ENCODE assay signal across 10 cellular contexts in the genomic region with DNA sequence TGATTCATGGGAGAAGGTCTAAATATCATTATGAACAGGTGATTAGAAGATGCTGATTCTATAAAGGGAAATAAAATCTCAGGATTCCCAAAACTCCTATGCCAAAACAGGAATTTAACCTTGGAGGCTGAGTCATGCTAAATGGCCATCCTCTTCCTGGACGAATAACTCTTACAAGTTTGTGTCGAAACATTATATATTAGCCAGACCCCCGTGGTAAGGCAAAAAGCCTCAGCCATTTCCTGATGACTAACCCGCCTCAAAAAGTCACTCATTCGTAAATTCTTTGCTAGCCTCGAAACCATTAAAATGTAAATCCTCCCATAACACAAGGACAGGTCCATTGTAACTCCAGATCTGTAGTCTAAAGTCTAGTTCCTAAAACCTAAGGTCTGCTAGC. TPM values are rescaled to one million over a fixed set of nuclear protein-coding genes. Genes with fewer than 3 reads are reported as not detected.
DNase-seq lines count a peak whose midpoint lies in the region; ATAC-seq and TF ChIP-seq lines count a peak whose summit lies in the region.
"Had no signal": no experiment of that assay in that cellular context is flagged by ENCODE, and none has a peak within 500 bp of the region (broad histone marks: within the 10 kb centered on the region; RNA-seq: fewer than 3 reads in every experiment).

No MANE protein-coding gene starts in this region.

- DNase-seq in AG09309 (ENCODE audit: low read depth): peak; percentile 78
- peak; percentile 7 for DNase-seq in LoVo (ENCODE audit: low spot score)
- peak; percentile 93 for DNase-seq in fibroblast of the aortic adventitia (ENCODE audit: low read depth)
- no peak for DNase-seq in activated CD4-positive, alpha-beta T cell treated with anti-CD3 and anti-CD28 coated beads for 48 hours
- DNase-seq in NCI-H524 (lab: John Stamatoyannopoulos, UW): no peak
- no peak for DNase-seq in NCI-H2227 treated with DMSO at 0.1 percent for 48 hours (lab: John Stamatoyannopoulos, UW)
- no peak for DNase-seq in CD14-positive monocyte (ENCODE audit: low spot score)
- DNase-seq: GDM1 had no signal

- H3K9me3 Mint-ChIP-seq in CD14-positive monocyte: no peaks in the 10 kb centered on the region

- H3K4me3 ChIP-seq in AG09309 (ENCODE audit: control insufficient read depth, low read depth, low read length): no peak overlapping the region
- peak overlapping the region; percentile 23 for H3K4me3 ChIP-seq in fibroblast of the aortic adventitia (ENCODE audit: low read depth, low read length)

- H3K27ac Mint-ChIP-seq in CD14-positive monocyte: peak overlapping the region in 3 of 7 donors; percentile 45 to 88 (median 62)

- H3K4me1 Mint-ChIP-seq in CD14-positive monocyte: peaks cover 11% of the 10 kb centered on the region

- H3K36me3 Mint-ChIP-seq in CD14-positive monocyte: peaks cover 71 to 90% of the 10 kb centered on the region in 2 donors

- intact Hi-C loops in CD14-positive monocyte (cut with micrococcal nuclease): no loop called here

- H3K4me3 Mint-ChIP-seq in CD14-positive monocyte: no peak overlapping the region

- ATAC-seq in GM21447 (IDR thresholded peaks at IDR 0.05; ENCODE audit: unreplicated experiment): peak; percentile 85
- ATAC-seq: foreskin keratinocyte had no signal

- no peaks in the 10 kb centered on the region for H3K27me3 Mint-ChIP-seq in CD14-positive monocyte (ENCODE audit: low read depth in 3 of 3)

- TF ChIP-seq CTCF in AG09309 (IDR thresholded peaks at IDR 0.05; ENCODE audit: control insufficient read depth, insufficient read depth, low read depth, low read length, missing control alignments) (no peak), fibroblast of the aortic adventitia (IDR thresholded peaks at IDR 0.05; ENCODE audit: insufficient read depth, low read length) (no peak), CD14-positive monocyte (IDR thresholded peaks at IDR 0.05) (no peak)

RNA-seq across cellular contexts. Expression of gene CUL2, which starts 32.0 kb away (rescaled TPM):
- 28.1 and 34.1 TPM in 2 replicates for total RNA-seq in fibroblast of the aortic adventitia (ENCODE audit: low replicate concordance)
- 10 to 100 TPM; 12.9 to 22.8 TPM for polyA plus RNA-seq in CD14-positive monocyte

Comparison
In these comparisons a context has a peak if more than half of its experiments do, and no peak if none do; other contexts are left out.
1. DNase-seq: peak in AG09309 (single experiment), LoVo (single experiment) and fibroblast of the aortic adventitia (single experiment); none in activated CD4-positive, alpha-beta T cell treated with anti-CD3 and anti-CD28 coated beads for 48 hours (single experiment), NCI-H524 (0 of 2), NCI-H2227 treated with DMSO at 0.1 percent for 48 hours (single experiment) and CD14-positive monocyte (single experiment).